ENCODE assay signal across 24 cellular contexts in the genomic region with DNA sequence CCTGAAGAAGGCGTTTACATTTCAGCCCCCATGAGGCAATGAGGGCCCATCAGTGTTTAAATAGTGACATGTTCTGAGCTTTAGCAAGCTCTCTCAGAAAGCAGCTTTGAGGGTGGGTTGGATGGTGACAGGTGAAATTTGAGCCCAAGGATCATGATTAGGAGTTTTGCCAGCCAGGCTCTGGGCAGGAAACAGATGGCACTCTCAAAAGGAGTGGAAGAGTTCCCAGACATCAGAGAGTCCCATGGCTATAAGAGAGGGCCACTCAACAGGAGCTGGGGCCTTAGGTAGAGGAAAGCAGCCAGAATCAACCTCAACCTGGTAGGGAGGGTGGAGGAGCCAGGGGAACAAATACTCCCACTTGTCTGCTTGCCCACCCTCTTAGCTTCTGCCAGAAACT.
A peak's percentile ranks its signal among the peaks of the same experiment; 100 is the strongest.
DNase-seq lines count a peak whose midpoint lies in the region; ATAC-seq and TF ChIP-seq lines count a peak whose summit lies in the region.
"Had no signal": no experiment of that assay in that cellular context is flagged by ENCODE, and none has a peak within 500 bp of the region (broad histone marks: within the 10 kb centered on the region; RNA-seq: fewer than 3 reads in every experiment).

No MANE protein-coding gene starts in this region.

- ATAC-seq in HG02852 (IDR thresholded peaks at IDR 0.05; ENCODE audit: unreplicated experiment): no peak
- no peak for ATAC-seq in HG03045 (IDR thresholded peaks at IDR 0.05; ENCODE audit: unreplicated experiment)
- ATAC-seq: CD8-positive, alpha-beta T cell; foreskin keratinocyte; left ventricle myocardium superior; pancreas; right lobe of liver; T-cell had no signal

- no peak overlapping the region for H3K27ac Mint-ChIP-seq in progenitor cell of endocrine pancreas
- H3K27ac Mint-ChIP-seq: CD8-positive, alpha-beta T cell; nephron; T-cell had no signal

- no peak overlapping the region for H3K4me3 Mint-ChIP-seq in progenitor cell of endocrine pancreas (ENCODE audit: low read depth)
- H3K4me3 Mint-ChIP-seq: activated naive CD8-positive, alpha-beta T cell; activated T-helper 1 cell treated with anti-CD3 and anti-CD28 coated beads, Interleukin-12 subunit alpha, Interleukin-12 subunit beta, Interleukin-2, Interleukin-4 antibody, amounts not matched to agents 30 ng/mL and 10 ng/mL and 1 ng/mL, durations not matched to agents 14 hours and 24 hours and 36 hours; CD8-positive, alpha-beta T cell; nephron; T-cell had no signal

- H3K9me3 Mint-ChIP-seq in progenitor cell of endocrine pancreas (ENCODE audit: low read depth): peaks cover 32% of the 10 kb centered on the region
- H3K9me3 Mint-ChIP-seq: CD8-positive, alpha-beta T cell had no signal

- no peaks in the 10 kb centered on the region for H3K27me3 Mint-ChIP-seq in progenitor cell of endocrine pancreas
- H3K27me3 Mint-ChIP-seq: activated naive CD8-positive, alpha-beta T cell; T-cell had no signal

- DNase-seq in NCI-H2081 (lab: John Stamatoyannopoulos, UW): peak; percentile 48 to 63
- DNase-seq in NCI-H2081 treated with DMSO at 0.1 percent for 48 hours (lab: John Stamatoyannopoulos, UW): no peak
- DNase-seq in NCI-H1694 treated with DMSO at 0.1 percent for 48 hours (lab: John Stamatoyannopoulos, UW): peak; percentile 91
- DNase-seq in NCI-H446 (lab: John Stamatoyannopoulos, UW): peak; percentile 63 to 88
- DNase-seq in ecto neural progenitor cell (ENCODE audit: low spot score): peak; percentile 6
- DNase-seq in progenitor cell of endocrine pancreas (ENCODE audit: low spot score, unreplicated experiment): no peak
- DNase-seq: activated CD4-positive, alpha-beta T cell treated with anti-CD3 and anti-CD28 coated beads for 48 hours; AML-193; effector CD8-positive, alpha-beta T cell; foreskin keratinocyte; hypothalamus; IMR-90; left ventricle myocardium superior; pancreas; Peyer's patch; right lobe of liver; T-cell; upper lobe of left lung had no signal

- H3K36me3 Mint-ChIP-seq in progenitor cell of endocrine pancreas (ENCODE audit: insufficient read depth): no peaks in the 10 kb centered on the region
- H3K36me3 Mint-ChIP-seq: CD8-positive, alpha-beta T cell; T-cell had no signal

- TF ChIP-seq CTCF in progenitor cell of endocrine pancreas (IDR thresholded peaks at IDR 0.05; ENCODE audit: unreplicated experiment): no peak

- H3K4me1 Mint-ChIP-seq in progenitor cell of endocrine pancreas (ENCODE audit: low read depth): no peaks in the 10 kb centered on the region
- H3K4me1 Mint-ChIP-seq: nephron had no signal

Comparison
In these comparisons a context has a peak if more than half of its experiments do, and no peak if none do; other contexts are left out.
1. DNase-seq: peak in NCI-H2081 (2 of 2), NCI-H1694 treated with DMSO at 0.1 percent for 48 hours (single experiment), NCI-H446 (2 of 2) and ecto neural progenitor cell (single experiment); none in NCI-H2081 treated with DMSO at 0.1 percent for 48 hours (single experiment) and progenitor cell of endocrine pancreas (single experiment).